27 cellular contexts compared by ENCODE assay signal in genomic region chr18:31508781-31509180, GRCh38. TPM values are rescaled to one million over a fixed set of nuclear protein-coding genes. Genes with fewer than 3 reads are reported as not detected.
A peak's percentile ranks its signal among the peaks of the same experiment; 100 is the strongest.
DNase-seq lines count a peak whose midpoint lies in the region; ATAC-seq and TF ChIP-seq lines count a peak whose summit lies in the region.
"Had no signal": no experiment of that assay in that cellular context is flagged by ENCODE, and none has a peak within 500 bp of the region (broad histone marks: within the 10 kb centered on the region; RNA-seq: fewer than 3 reads in every experiment).

No MANE protein-coding gene starts in this region.

- H3K4me2 ChIP-seq in HCT116 (ENCODE audit: low read length) = peak overlapping the region; percentile 39; the same call in 1 of the 2 replicates

- no peaks in the 10 kb centered on the region; the same call in 1 of the 2 replicates for H4K20me1 ChIP-seq in HCT116 (ENCODE audit: insufficient read depth)

- CTCF ChIA-PET in HCT116 (lab: Charles Lee) = no interaction called here

- H2AFZ ChIP-seq in HCT116 (ENCODE audit: low read depth, low read length, poor library complexity, severe bottlenecking) = no peak overlapping the region

- no peak for TF ChIP-seq CTCF in HCT116 (IDR thresholded peaks at IDR 0.05 in 2 of 3, conservative IDR thresholded peaks at IDR 0.05 in 1 of 3; ENCODE audit: borderline replicate concordance in 1 of 3, insufficient read depth in 1 of 3, low read depth in 2 of 3, low read length in 2 of 3)
- TF ChIP-seq CTCF in esophagus squamous epithelium (IDR thresholded peaks at IDR 0.05) = no peak

- no TSS peak for BruUV-seq in HCT116 (replicated peaks; lab: Mats Ljungman, UMichigan)

- no peaks in the 10 kb centered on the region for H3K9me3 ChIP-seq in HCT116 (ENCODE audit: control insufficient read depth in 1 of 2, insufficient read depth in 1 of 2, low read depth in 1 of 2, low read length in 2 of 2)
- H3K9me3 ChIP-seq in esophagus squamous epithelium = no peaks in the 10 kb centered on the region
- H3K9me3 ChIP-seq: ascending aorta, BE2C, mucosa of descending colon had no signal

- H3K27me3 ChIP-seq in HCT116 (ENCODE audit: insufficient read depth, low read length) (no peaks in the 10 kb centered on the region), esophagus squamous epithelium (no peaks in the 10 kb centered on the region)
- H3K27me3 ChIP-seq: ascending aorta, BE2C had no signal

- WGBS in esophagus squamous epithelium, 2 donors = 33 to 45% methylated on average over 1 of the region's 1 CpG

- RAD21 ChIA-PET in HCT116 (lab: Charles Lee; ENCODE audit: low non-redundant PET in 1 of 2, low total read pairs in 2 of 2, uncharacterized antibody in 2 of 2, unreplicated experiment in 2 of 2) = no interaction called here

- H3K4me3 ChIP-seq in HCT116 (replicated peaks in 1 of 2; ENCODE audit: low read depth in 1 of 2, low read length in 2 of 2) (no peak overlapping the region), esophagus squamous epithelium (no peak overlapping the region)
- H3K4me3 ChIP-seq: ascending aorta, lung, mucosa of descending colon, skin epidermis had no signal

- H3K9me2 ChIP-seq in HCT116 (ENCODE audit: insufficient read depth) = no peaks in the 10 kb centered on the region

- ATAC-seq in HCT116 = no peak
- ATAC-seq: CD8-positive, alpha-beta T cell; left cardiac atrium; mucosa of descending colon; natural killer cell treated with Interleukin-12 subunit alpha and Interleukin-12 subunit beta and Interleukin-15 and Interleukin-18, amount 100 ng/mL, for 72 hours had no signal

- TF ChIP-seq POLR2A in HCT116 (IDR thresholded peaks at IDR 0.05; ENCODE audit: borderline replicate concordance, extremely low read depth, insufficient read depth, insufficient read length) (no peak), esophagus squamous epithelium (IDR thresholded peaks at IDR 0.05) (no peak)

- DNase-seq in HCT116 (ENCODE audit: low read depth, low spot score) (no peak), RKO (ENCODE audit: low spot score) (peak; percentile 18), esophagus squamous epithelium (lab: John Stamatoyannopoulos, UW) (no peak), renal cortical epithelial cell (ENCODE audit: low read depth) (peak; percentile 70), NCI-H2196 (lab: John Stamatoyannopoulos, UW; ENCODE audit: unreplicated experiment) (no peak), caudate nucleus (lab: John Stamatoyannopoulos, UW) (no peak), NCI-H82 treated with DMSO at 0.1 percent for 48 hours (lab: John Stamatoyannopoulos, UW; ENCODE audit: unreplicated experiment) (no peak)
- no peak for DNase-seq in activated CD4-positive, alpha-beta T cell treated with anti-CD3 and anti-CD28 coated beads for 48 hours
- DNase-seq: activated CD4-positive, alpha-beta T cell treated with anti-CD3 and anti-CD28 coated beads, Interleukin-2, amount 10 ng/mL, durations not matched to agents 24 days and 14 days; activated effector memory CD4-positive, alpha-beta T cell treated with anti-CD3 and anti-CD28 coated beads, Interleukin-2, amount 50 U/mL, for 16 hours; activated T-cell treated with anti-CD3 and anti-CD28 coated beads, Interleukin-2, amount 50 U/mL, for 1 hour; BE2C; CD8-positive, alpha-beta T cell; DMS153; endodermal cell; left cardiac atrium; mucosa of descending colon; NCI-H2107; NCI-H446; NCI-H748 treated with DMSO at 0.1 percent for 48 hours; occipital lobe; RPMI8226; stimulated activated naive CD4-positive, alpha-beta T cell treated with Interleukin-2 at 50 U/mL for 16 hours had no signal

- H3K4me1 ChIP-seq in HCT116 (ENCODE audit: control insufficient read depth in 1 of 2, insufficient read depth in 2 of 2, low read length in 2 of 2) = peaks cover 52 to 59% of the 10 kb centered on the region in 2 experiments
- H3K4me1 ChIP-seq in esophagus squamous epithelium = peaks cover 17 to 63% (median 22%) of the 10 kb centered on the region in 3 donors
- H3K4me1 ChIP-seq: ascending aorta, BE2C had no signal

- TF ChIP-seq RAD21 in HCT116 (IDR thresholded peaks at IDR 0.05; ENCODE audit: low read depth) = no peak

- H3K9ac ChIP-seq in HCT116 (ENCODE audit: low read length) = no peak overlapping the region

- H3K36me3 ChIP-seq in HCT116 (ENCODE audit: control insufficient read depth in 1 of 2, insufficient read depth in 2 of 2, low read length in 2 of 2) = no peaks in the 10 kb centered on the region
- H3K36me3 ChIP-seq in esophagus squamous epithelium = no peaks in the 10 kb centered on the region
- H3K36me3 ChIP-seq: ascending aorta, BE2C had no signal

- POLR2A ChIA-PET in HCT116 (lab: Charles Lee) = no interaction called here

- H3K27ac ChIP-seq in HCT116 (ENCODE audit: low read depth, low read length) = no peak overlapping the region
- peak overlapping the region in 3 of 4 donors; percentile 39 to 84 (median 80) for H3K27ac ChIP-seq in esophagus squamous epithelium
- no peak overlapping the region for H3K27ac ChIP-seq in caudate nucleus (ENCODE audit: low read depth, low read length)
- H3K27ac ChIP-seq: ascending aorta had no signal

- peaks cover 92% of the 10 kb centered on the region for H3K79me2 ChIP-seq in HCT116 (ENCODE audit: insufficient read depth, low read length)

- intact Hi-C loops in HCT116 (cut with micrococcal nuclease) (loop anchor here (5.0 kb wide), 1 partner anchor 241 kb away; no protein-coding TSS in a partner anchor), esophagus squamous epithelium (cut with DNase I) (no loop called here)

TF ChIP-seq in HCT116, 20 proteins besides CTCF, POLR2A, EP300 and RAD21 (continues in another document):
- TF ChIP-seq YY1 (IDR thresholded peaks at IDR 0.05; ENCODE audit: extremely low read depth, insufficient replicate concordance, low read depth, low read length) (no peak), CEBPB (IDR thresholded peaks at IDR 0.05; ENCODE audit: low read depth) (no peak), SP1 (IDR thresholded peaks at IDR 0.05; ENCODE audit: low read depth) (no peak), ZBTB33 (IDR thresholded peaks at IDR 0.05; ENCODE audit: extremely low read depth, insufficient replicate concordance, low read length) (no peak), REST (IDR thresholded peaks at IDR 0.05; ENCODE audit: low read depth) (no peak), ELF1 (IDR thresholded peaks at IDR 0.05; ENCODE audit: borderline replicate concordance, low read depth) (no peak), POLR2AphosphoS5 (IDR thresholded peaks at IDR 0.05; ENCODE audit: low read depth, low read length) (no peak), CBX3 (IDR thresholded peaks at IDR 0.05; ENCODE audit: low read depth) (no peak), EZH2 (IDR thresholded peaks at IDR 0.05) (no peak), TCF7L2 (IDR thresholded peaks at IDR 0.05; ENCODE audit: borderline replicate concordance, extremely low read depth, insufficient read depth, insufficient read length) (no peak), SIN3A (IDR thresholded peaks at IDR 0.05; ENCODE audit: low read depth) (no peak), ZFX (IDR thresholded peaks at IDR 0.05) (no peak), ATF3 (IDR thresholded peaks at IDR 0.05) (no peak), JUND (IDR thresholded peaks at IDR 0.05) (no peak)
- TF ChIP-seq, protein P1, sequence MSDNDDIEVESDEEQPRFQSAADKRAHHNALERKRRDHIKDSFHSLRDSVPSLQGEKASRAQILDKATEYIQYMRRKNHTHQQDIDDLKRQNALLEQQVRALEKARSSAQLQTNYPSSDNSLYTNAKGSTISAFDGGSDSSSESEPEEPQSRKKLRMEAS (IDR thresholded peaks at IDR 0.05) = no peak

RNA-seq across cellular contexts. Expression of gene DSG2, which starts 10.8 kb away (rescaled TPM):
- total RNA-seq in HCT116 (2021; ENCODE audit: unreplicated experiment) = 123 TPM
- polyA plus RNA-seq in HCT116 (2012) = 69.2 and 81.4 TPM in 2 replicates
- 10 to 100 TPM in 1 of 4 donors, 1 to 10 TPM in 3; 7.3 to 18.8 (median 9.7) TPM for total RNA-seq in esophagus squamous epithelium
- total RNA-seq in renal cortical epithelial cell = 111 and 134 TPM in 2 replicates
- total RNA-seq: CD8-positive, alpha-beta T cell had no signal

Comparison
In these comparisons a context has a peak if more than half of its experiments do, and no peak if none do; other contexts are left out.
1. DNase-seq: peak in RKO (single experiment) and renal cortical epithelial cell (single experiment); none in HCT116 (single experiment), esophagus squamous epithelium (single experiment), NCI-H2196 (single experiment), activated CD4-positive, alpha-beta T cell treated with anti-CD3 and anti-CD28 coated beads for 48 hours (single experiment), caudate nucleus (0 of 61) and NCI-H82 treated with DMSO at 0.1 percent for 48 hours (single experiment).
2. H3K27ac ChIP-seq: peak in esophagus squamous epithelium (3 of 4); none in HCT116 (single experiment) and caudate nucleus (single experiment).